Comparison of ENCODE assay signal across 12 cellular contexts in genomic region chr5:151869843-151870242, GRCh38. TPM values are rescaled to one million over a fixed set of nuclear protein-coding genes. Genes with fewer than 3 reads are reported as not detected.
"Had no signal": no experiment of that assay in that cellular context is flagged by ENCODE, and none has a peak within 500 bp of the region (broad histone marks: within the 10 kb centered on the region; RNA-seq: fewer than 3 reads in every experiment).

No MANE protein-coding gene starts in this region.

- H3K27ac ChIP-seq: GM23248, HL-60, KMS-11 had no signal

- H3K36me3 ChIP-seq: HAP-1 had no signal

- H3K9me3 Mint-ChIP-seq: HFFc6 had no signal

- DNase-seq: GM23248, GOT3, H7, HFFc6, KBM-7 had no signal

- H3K9me3 ChIP-seq: HAP-1 had no signal

- H3K9ac ChIP-seq: GM23248, KMS-11 had no signal

- H3K27ac Mint-ChIP-seq: HFFc6, IgD-negative memory B cell had no signal

- H3K4me1 ChIP-seq: HAP-1 had no signal

- H3K4me1 Mint-ChIP-seq: IgD-negative memory B cell had no signal

- H3K4me3 Mint-ChIP-seq: HFFc6, IgD-negative memory B cell had no signal

- FAIRE-seq: HepG2 had no signal

- H3K4me2 ChIP-seq: KMS-11 had no signal

- ATAC-seq: HepG2 had no signal

- H2AFZ ChIP-seq: GM23248 had no signal

- H3K4me3 ChIP-seq: GM23248, HAP-1 had no signal

RNA-seq across cellular contexts. Expression of gene GLRA1, which starts 54.8 kb away (rescaled TPM):
- total RNA-seq: GM23248, H4, H7, HepG2, HFFc6, HT1080 had no signal
- polyA plus RNA-seq: GM23248, HepG2, IgD-negative memory B cell had no signal
